Comparison of ENCODE assay signal across 9 cellular contexts in genomic region chr6:125818659-125819297, GRCh38. TPM values are rescaled to one million over a fixed set of nuclear protein-coding genes. Genes with fewer than 3 reads are reported as not detected.
A peak's percentile ranks its signal among the peaks of the same experiment; 100 is the strongest.
DNase-seq lines count a peak whose midpoint lies in the region; ATAC-seq and TF ChIP-seq lines count a peak whose summit lies in the region.
"Had no signal": no experiment of that assay in that cellular context is flagged by ENCODE, and none has a peak within 500 bp of the region (broad histone marks: within the 10 kb centered on the region; RNA-seq: fewer than 3 reads in every experiment).

No MANE protein-coding gene starts in this region.

- DNase-seq in IMR-90 = no peak
- DNase-seq in fibroblast of mammary gland (ENCODE audit: low read depth) = peak; percentile 34
- no peak for DNase-seq in sigmoid colon
- no peak for DNase-seq in ecto neural progenitor cell (ENCODE audit: low spot score)
- no peak for DNase-seq in NCI-H1417 (lab: John Stamatoyannopoulos, UW)
- no peak for DNase-seq in foreskin melanocyte
- DNase-seq in activated CD4-positive, alpha-beta T cell treated with anti-CD3 and anti-CD28 coated beads for 1 hour = no peak
- DNase-seq: NCI-H526 treated with DMSO at 0.1 percent for 48 hours had no signal

- in situ Hi-C loops in IMR-90 (cut with MboI; ENCODE audit: low sequenced_read_pairs) = no loop called here

- no peaks in the 10 kb centered on the region for H3K9me3 ChIP-seq in IMR-90 (ENCODE audit: control insufficient read depth, insufficient read depth, low read length)
- no peaks in the 10 kb centered on the region for H3K9me3 ChIP-seq in sigmoid colon

- no peak overlapping the region for H2AK9ac ChIP-seq in IMR-90 (replicated peaks; ENCODE audit: low read depth, low read length, poor library complexity)

- no peak for TF ChIP-seq RAD21 in IMR-90 (IDR thresholded peaks at IDR 0.05; ENCODE audit: low read length)

- intact Hi-C loops in IMR-90 (cut with micrococcal nuclease) = no loop called here
- intact Hi-C loops in sigmoid colon (cut with DNase I) = no loop called here

- peak overlapping the region; percentile 22; the same call in 1 of the 2 replicates for H2BK20ac ChIP-seq in IMR-90 (ENCODE audit: low read depth, low read length)

- H4K91ac ChIP-seq in IMR-90 (ENCODE audit: insufficient read depth, low read depth, low read length) = peak overlapping the region; percentile 44; the same call in 1 of the 2 replicates

- peak overlapping the region; percentile 60 for H2BK120ac ChIP-seq in IMR-90 (ENCODE audit: low read depth, low read length)

- TF ChIP-seq EP300 in sigmoid colon (IDR thresholded peaks at IDR 0.05) = no peak

- POLR2A ChIA-PET in IMR-90 (lab: Charles Lee; ENCODE audit: unreplicated experiment) = no interaction called here

- peaks cover 10 to 12% of the 10 kb centered on the region in 2 experiments; a peak in 2 of 4 replicates for H3K79me1 ChIP-seq in IMR-90 (ENCODE audit: low read depth in 1 of 2, low read length in 2 of 2)

- H2AK5ac ChIP-seq in IMR-90 (ENCODE audit: low read depth, low read length) = no peak overlapping the region

- no peak overlapping the region for H2AFZ ChIP-seq in IMR-90 (replicated peaks; ENCODE audit: low read length, poor library complexity)

- TF ChIP-seq POLR2A in GM18505 (IDR thresholded peaks at IDR 0.05; ENCODE audit: borderline replicate concordance, extremely low read depth, insufficient read depth, insufficient read length) = no peak
- TF ChIP-seq POLR2A in IMR-90 (IDR thresholded peaks at IDR 0.05; ENCODE audit: low read depth, low read length) = no peak
- no peak for TF ChIP-seq POLR2A in sigmoid colon (IDR thresholded peaks at IDR 0.05)

- peak; percentile 7 for ATAC-seq in GM18505 (IDR thresholded peaks at IDR 0.05; ENCODE audit: unreplicated experiment)
- peak; percentile 65 for ATAC-seq in IMR-90 (ENCODE audit: low read depth)

- H3K18ac ChIP-seq in IMR-90 (ENCODE audit: low read depth, low read length) = peak overlapping the region; percentile 17; the same call in 1 of the 2 replicates

- peak overlapping the region; percentile 97 for H3K4me2 ChIP-seq in IMR-90 (ENCODE audit: low read depth, low read length)

- H3K9me1 ChIP-seq in IMR-90 (ENCODE audit: insufficient read depth, low read length) = peaks cover 6% of the 10 kb centered on the region

- no peaks in the 10 kb centered on the region; the same call in none of the 2 replicates for H3K36me3 ChIP-seq in IMR-90 (ENCODE audit: control insufficient read depth, insufficient read depth, low read length)
- H3K36me3 ChIP-seq in sigmoid colon = no peaks in the 10 kb centered on the region

- H3K27me3 ChIP-seq in IMR-90 (ENCODE audit: control insufficient read depth, insufficient read depth, low read length) = no peaks in the 10 kb centered on the region
- H3K27me3 ChIP-seq in sigmoid colon = no peaks in the 10 kb centered on the region

- H3K4me3 ChIP-seq in IMR-90 (ENCODE audit: insufficient read depth, low read depth, low read length) (no peak overlapping the region), fibroblast of mammary gland (ENCODE audit: control insufficient read depth, low read depth, low read length) (no peak overlapping the region), sigmoid colon (no peak overlapping the region)

- TF ChIP-seq CTCF in IMR-90 (conservative IDR thresholded peaks at IDR 0.05; ENCODE audit: low read depth, low read length) (no peak), fibroblast of mammary gland (conservative IDR thresholded peaks at IDR 0.05; ENCODE audit: control insufficient read depth, insufficient read depth, low read depth, low read length) (no peak), sigmoid colon (IDR thresholded peaks at IDR 0.05) (no peak)

- no peak overlapping the region for H2BK5ac ChIP-seq in IMR-90 (ENCODE audit: low read depth, low read length, poor library complexity, severe bottlenecking)

- dilution Hi-C loops in IMR-90 (cut with HindIII; ENCODE audit: low sequenced_read_pairs, unreplicated experiment) = no loop called here

- H3K23ac ChIP-seq in IMR-90 (ENCODE audit: low read depth, low read length) = peak overlapping the region; percentile 54; the same call in 1 of the 2 replicates

- H3K27ac ChIP-seq in IMR-90 (ENCODE audit: insufficient read depth, low read length) (peak overlapping the region; percentile 38; the same call in 1 of the 2 replicates), sigmoid colon (peak overlapping the region; percentile 30 to 51 (median 36))

- peak overlapping the region; percentile 55; the same call in 1 of the 2 replicates for H3K4ac ChIP-seq in IMR-90 (ENCODE audit: low read depth, low read length)

- H3K4me1 ChIP-seq in IMR-90 (ENCODE audit: control insufficient read depth, insufficient read depth, low read length) (peaks cover 17% of the 10 kb centered on the region), sigmoid colon (peaks cover 0 to 20% (median 12%) of the 10 kb centered on the region in 4 donors)

- WGBS in IMR-90 (ENCODE audit: extremely low coverage in 2 of 2, insufficient read length in 1 of 2), 2 experiments = no CpG with 5 or more reads among the region's 4 CpGs
- WGBS in sigmoid colon, 2 donors = 39 to 61% methylated on average over 4 of the region's 4 CpGs

- no peaks in the 10 kb centered on the region for H4K20me1 ChIP-seq in IMR-90 (ENCODE audit: insufficient read depth, low read length)

- H3K14ac ChIP-seq in IMR-90 (replicated peaks; ENCODE audit: low read depth, low read length) = no peak overlapping the region

- H4K5ac ChIP-seq in IMR-90 (ENCODE audit: low read depth, low read length) = peak overlapping the region; percentile 38

- no TSS peak for BruUV-seq in IMR-90 (replicated peaks; lab: Mats Ljungman, UMichigan)

- peak overlapping the region; percentile 31; the same call in 1 of the 3 replicates for H2BK15ac ChIP-seq in IMR-90 (ENCODE audit: low read depth, low read length)

- no peak overlapping the region for H3K56ac ChIP-seq in IMR-90 (ENCODE audit: extremely low read depth, insufficient read depth, low read length)

- peak overlapping the region in 1 of 2 experiments; percentile 33; a peak in 2 of 4 replicates for H4K8ac ChIP-seq in IMR-90 (ENCODE audit: low read depth in 2 of 2, low read length in 2 of 2)

- peak overlapping the region; percentile 49; the same call in 1 of the 2 replicates for H3K9ac ChIP-seq in IMR-90 (ENCODE audit: low read depth, low read length)

- CTCF ChIA-PET in IMR-90 (lab: Yijun Ruan, JAX) = no interaction called here

TF ChIP-seq in IMR-90, 13 proteins besides CTCF, POLR2A, EP300 and RAD21:
- TF ChIP-seq RFX5 (IDR thresholded peaks at IDR 0.05; ENCODE audit: low read depth, low read length) (no peak), MXI1 (IDR thresholded peaks at IDR 0.05; ENCODE audit: borderline replicate concordance, low read depth, low read length) (no peak), FOS (IDR thresholded peaks at IDR 0.05; ENCODE audit: low read depth, low read length) (no peak), MAFK (IDR thresholded peaks at IDR 0.05; ENCODE audit: low read depth, low read length) (no peak), BHLHE40 (IDR thresholded peaks at IDR 0.05; ENCODE audit: low read depth, low read length) (no peak), NFE2L2 (IDR thresholded peaks at IDR 0.05; ENCODE audit: low read depth, low read length) (no peak), MAZ (IDR thresholded peaks at IDR 0.05; ENCODE audit: borderline replicate concordance, low read depth, low read length) (no peak), CEBPB (IDR thresholded peaks at IDR 0.05; ENCODE audit: low read depth, low read length) (no peak), CHD1 (IDR thresholded peaks at IDR 0.05; ENCODE audit: low read depth, low read length) (no peak)
- TF ChIP-seq, protein P1, sequence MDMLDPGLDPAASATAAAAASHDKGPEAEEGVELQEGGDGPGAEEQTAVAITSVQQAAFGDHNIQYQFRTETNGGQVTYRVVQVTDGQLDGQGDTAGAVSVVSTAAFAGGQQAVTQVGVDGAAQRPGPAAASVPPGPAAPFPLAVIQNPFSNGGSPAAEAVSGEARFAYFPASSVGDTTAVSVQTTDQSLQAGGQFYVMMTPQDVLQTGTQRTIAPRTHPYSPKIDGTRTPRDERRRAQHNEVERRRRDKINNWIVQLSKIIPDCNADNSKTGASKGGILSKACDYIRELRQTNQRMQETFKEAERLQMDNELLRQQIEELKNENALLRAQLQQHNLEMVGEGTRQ (IDR thresholded peaks at IDR 0.05; ENCODE audit: low read depth, low read length) = no peak

RNA-seq across cellular contexts. Expression of gene NCOA7, which starts 28.0 kb away (rescaled TPM):
- total RNA-seq in IMR-90 (2012; rRNA removed) (12.9 and 17.2 TPM in 2 replicates), sigmoid colon (10 to 100 TPM; 21.3 to 28.6 (median 26.3) TPM)
- polyA plus RNA-seq in IMR-90 (2012; rRNA removed) (8.8 and 12.6 TPM in 2 replicates), sigmoid colon (10 to 100 TPM; 15.6 to 48.3 (median 39.6) TPM)
- 6.8 and 9.2 TPM in 2 replicates for polyA plus RNA-seq in IMR-90 (2012; cell fraction: cytosol; rRNA removed)
- 13.3 and 41.5 TPM in 2 replicates for polyA plus RNA-seq in IMR-90 (2012; cell fraction: nucleus; rRNA removed; ENCODE audit: low replicate concordance)
